13 cellular contexts compared by ENCODE assay signal in genomic region chr7:26862806-26863205, GRCh38. TPM values are rescaled to one million over a fixed set of nuclear protein-coding genes. Genes with fewer than 3 reads are reported as not detected.
A peak's percentile ranks its signal among the peaks of the same experiment; 100 is the strongest.
DNase-seq lines count a peak whose midpoint lies in the region; ATAC-seq and TF ChIP-seq lines count a peak whose summit lies in the region.
"Had no signal": no experiment of that assay in that cellular context is flagged by ENCODE, and none has a peak within 500 bp of the region (broad histone marks: within the 10 kb centered on the region; RNA-seq: fewer than 3 reads in every experiment).

No MANE protein-coding gene starts in this region.

- WGBS in suprapubic skin, result 66% methylated on average over 2 of the region's 2 CpGs

- peaks cover 49% of the 10 kb centered on the region for H3K4me1 Mint-ChIP-seq in activated B cell treated with CpG ODN at 0.5 μM for 24 hours

- H3K4me3 ChIP-seq in HL-60 (replicated peaks; ENCODE audit: insufficient read depth, low read length) (peak overlapping the region; percentile 78), left lung (peak overlapping the region; percentile 71 to 74), suprapubic skin (no peak overlapping the region)

- H3K27me3 Mint-ChIP-seq in activated B cell treated with CpG ODN at 0.5 μM for 24 hours, result no peaks in the 10 kb centered on the region

- H3K9me3 ChIP-seq in left lung (no peaks in the 10 kb centered on the region), suprapubic skin (no peaks in the 10 kb centered on the region)
- H3K9me3 ChIP-seq: sigmoid colon, testis had no signal

- peak overlapping the region; percentile 99 for H3K4me3 Mint-ChIP-seq in activated B cell treated with CpG ODN at 0.5 μM for 24 hours

- peak in 1 of 2 experiments; percentile 16 for DNase-seq in HL-60 (ENCODE audit: low read depth in 1 of 2, low spot score in 1 of 2)
- no peak for DNase-seq in activated B cell treated with CpG ODN at 0.5 μM for 24 hours
- DNase-seq in left lung, result no peak
- no peak for DNase-seq in suprapubic skin (ENCODE audit: low spot score in 2 of 2)
- DNase-seq in NCI-H774 (lab: John Stamatoyannopoulos, UW), result no peak
- DNase-seq in NCI-H1436 (lab: John Stamatoyannopoulos, UW), result no peak
- DNase-seq: activated CD4-positive, alpha-beta T cell treated with anti-CD3 and anti-CD28 coated beads, Interleukin-2, amount 50 U/mL, for 4 hours; activated gamma-delta T cell; NCI-H226; sigmoid colon; T-helper 9 cell; testis had no signal

- TF ChIP-seq POLR2A in suprapubic skin (IDR thresholded peaks at IDR 0.05), result no peak

- H3K4me1 ChIP-seq in left lung (peaks cover 19 to 56% of the 10 kb centered on the region in 2 donors), suprapubic skin (peaks cover 23% of the 10 kb centered on the region)
- H3K4me1 ChIP-seq: sigmoid colon had no signal

- ATAC-seq in activated B cell treated with CpG ODN at 0.5 μM for 24 hours (ENCODE audit: low read depth) (no peak), left lung (no peak), GM18867 (IDR thresholded peaks at IDR 0.05; ENCODE audit: unreplicated experiment) (no peak)

- H3K9me3 Mint-ChIP-seq in activated B cell treated with CpG ODN at 0.5 μM for 24 hours, result no peaks in the 10 kb centered on the region

- intact Hi-C loops in activated B cell treated with CpG ODN at 0.5 μM for 24 hours (cut with micrococcal nuclease), result loop anchor here (5.0 to 10.0 kb wide), 7 partner anchors 169 to 1878 kb away; partner anchors contain the start of genes OSBPL3 and SNX10
- intact Hi-C loops in left lung (cut with DNase I), result no loop called here

- no peaks in the 10 kb centered on the region for H3K36me3 ChIP-seq in left lung
- H3K36me3 ChIP-seq in suprapubic skin, result no peaks in the 10 kb centered on the region
- H3K36me3 ChIP-seq: sigmoid colon had no signal

- H3K27ac ChIP-seq in HL-60 (replicated peaks) (peak overlapping the region; percentile 90), left lung (peak overlapping the region in 1 of 2 donors; percentile 99), suprapubic skin (peak overlapping the region; percentile 98)
- H3K27ac ChIP-seq: testis had no signal

- TF ChIP-seq EP300 in suprapubic skin (IDR thresholded peaks at IDR 0.05), result no peak

- H3K27me3 ChIP-seq in HL-60 (ENCODE audit: insufficient read depth, poor library complexity, severe bottlenecking), result no peaks in the 10 kb centered on the region
- H3K27me3 ChIP-seq in left lung, result peaks cover 0 to 6% of the 10 kb centered on the region in 2 donors
- H3K27me3 ChIP-seq in suprapubic skin, result no peaks in the 10 kb centered on the region
- H3K27me3 ChIP-seq: sigmoid colon, testis had no signal

- POLR2A ChIA-PET in activated B cell treated with CpG ODN at 0.5 μM for 24 hours (lab: Charles Lee), result interaction anchor here (0.7 to 1.9 kb wide), 6 partner anchors 8 to 464 kb away, joined by 3 to 10 read pairs (median 4); partner anchors contain the start of genes HOXA1 and HOXA4

- CTCF ChIA-PET in activated B cell treated with CpG ODN at 0.5 μM for 24 hours (lab: Charles Lee), result interaction anchor here (1.6 kb wide), 1 partner anchor 298 kb away, joined by 5 read pairs; no protein-coding TSS in a partner anchor

- peak overlapping the region; percentile 99 for H3K27ac Mint-ChIP-seq in activated B cell treated with CpG ODN at 0.5 μM for 24 hours

- no peak for TF ChIP-seq CTCF in HL-60 (IDR thresholded peaks at IDR 0.05; ENCODE audit: insufficient read depth, low read length)
- TF ChIP-seq CTCF in activated B cell treated with CpG ODN at 0.5 μM for 24 hours (IDR thresholded peaks at IDR 0.05), result no peak
- TF ChIP-seq CTCF in left lung (IDR thresholded peaks at IDR 0.05), result no peak
- no peak for TF ChIP-seq CTCF in suprapubic skin (IDR thresholded peaks at IDR 0.05)

- H3K36me3 Mint-ChIP-seq in activated B cell treated with CpG ODN at 0.5 μM for 24 hours (ENCODE audit: low read depth), result peaks cover 15% of the 10 kb centered on the region

RNA-seq across cellular contexts. Expression of gene SKAP2, which starts 1.6 kb away (rescaled TPM):
- total RNA-seq in activated B cell treated with CpG ODN at 0.5 μM for 24 hours, result 70.3 and 75.6 TPM in 2 replicates
- 10 to 100 TPM; 48.9 to 61.0 TPM for total RNA-seq in left lung
- total RNA-seq in suprapubic skin, result 10 to 100 TPM; 21.3 to 34.4 (median 23.9) TPM
